31 cellular contexts compared by ENCODE assay signal in the genomic region with DNA sequence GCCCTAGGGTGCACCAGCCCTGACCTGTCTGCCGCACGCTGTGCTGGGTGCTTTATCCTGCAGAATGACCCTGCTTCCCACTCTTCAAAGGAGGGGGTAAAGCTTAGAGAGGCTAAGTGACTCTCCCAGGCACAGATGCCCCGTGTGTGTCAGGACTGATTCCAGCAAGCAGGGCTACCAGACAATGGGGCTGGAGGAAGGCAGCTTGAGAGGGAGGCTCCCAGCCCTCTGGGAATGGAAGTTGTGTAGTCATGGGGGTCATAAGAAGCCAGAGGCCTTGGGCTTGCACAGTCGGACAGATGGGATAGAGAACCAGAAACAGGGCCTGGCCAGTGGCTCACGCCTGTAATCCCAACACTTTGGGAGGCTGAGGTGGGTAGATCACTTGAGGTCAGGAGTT.
"Had no signal": no experiment of that assay in that cellular context is flagged by ENCODE, and none has a peak within 500 bp of the region (broad histone marks: within the 10 kb centered on the region; RNA-seq: fewer than 3 reads in every experiment).

No MANE protein-coding gene starts in this region.

- H3K4me3 Mint-ChIP-seq: activated CD4-positive, alpha-beta memory T cell treated with anti-CD3 and anti-CD28 coated beads for 36 hours; activated CD8-positive, alpha-beta memory T cell treated with anti-CD3 and anti-CD28 coated beads, Interleukin-2, amount 10 ng/mL, durations not matched to agents 7 days and 5 days; activated CD8-positive, alpha-beta T cell treated with anti-CD3 and anti-CD28 coated beads, Interleukin-2, amount 10 ng/mL, durations not matched to agents 7 days and 5 days; activated naive CD4-positive, alpha-beta T cell treated with anti-CD3 and anti-CD28 coated beads for 36 hours; activated naive CD4-positive, alpha-beta T cell treated with anti-CD3 and anti-CD28 coated beads, Interleukin-2, amount 50 U/mL, for 24 hours; activated naive CD8-positive, alpha-beta T cell treated with anti-CD3 and anti-CD28 coated beads for 36 hours; activated naive CD8-positive, alpha-beta T cell treated with anti-CD3 and anti-CD28 coated beads, Interleukin-2, amount 50 U/mL, for 24 hours; activated T-helper 1 cell treated with anti-CD3 and anti-CD28 coated beads, Interleukin-12 subunit alpha, Interleukin-12 subunit beta, Interleukin-2, Interleukin-4 antibody, amounts not matched to agents 30 ng/mL and 10 ng/mL and 1 ng/mL, durations not matched to agents 14 hours and 24 hours and 36 hours; effector memory CD8-positive, alpha-beta T cell; WTC11 had no signal

- H3K36me3 ChIP-seq: adrenal gland, esophagus muscularis mucosa, gastrocnemius medialis had no signal

- H3K27ac Mint-ChIP-seq: activated CD4-positive, alpha-beta memory T cell treated with anti-CD3 and anti-CD28 coated beads for 36 hours; activated CD8-positive, alpha-beta memory T cell treated with anti-CD3 and anti-CD28 coated beads, Interleukin-2, amount 10 ng/mL, durations not matched to agents 7 days and 5 days; activated CD8-positive, alpha-beta T cell treated with anti-CD3 and anti-CD28 coated beads, Interleukin-2, amount 10 ng/mL, durations not matched to agents 7 days and 5 days; activated naive CD4-positive, alpha-beta T cell treated with anti-CD3 and anti-CD28 coated beads for 36 hours; activated naive CD4-positive, alpha-beta T cell treated with anti-CD3 and anti-CD28 coated beads, Interleukin-2, amount 50 U/mL, for 24 hours; activated naive CD8-positive, alpha-beta T cell treated with anti-CD3 and anti-CD28 coated beads for 36 hours; activated naive CD8-positive, alpha-beta T cell treated with anti-CD3 and anti-CD28 coated beads, Interleukin-2, amount 50 U/mL, for 24 hours; activated T-helper 1 cell treated with anti-CD3 and anti-CD28 coated beads, Interleukin-12 subunit alpha, Interleukin-12 subunit beta, Interleukin-2, Interleukin-4 antibody, amounts not matched to agents 30 ng/mL and 10 ng/mL and 1 ng/mL, durations not matched to agents 14 hours and 24 hours and 36 hours; activated T-helper 2 cell treated with anti-CD3 and anti-CD28 coated beads, Interferon-gamma antibody, Interleukin-2, Interleukin-4, amounts not matched to agents 10 μg/mL and 5 μg/mL and 100 μg/mL, durations not matched to agents 14 hours and 24 hours and 36 hours; WTC11 had no signal

- ATAC-seq: activated CD8-positive, alpha-beta memory T cell treated with anti-CD3 and anti-CD28 coated beads, Interleukin-2, amount 10 ng/mL, durations not matched to agents 7 days and 5 days; activated CD8-positive, alpha-beta T cell treated with anti-CD3 and anti-CD28 coated beads, Interleukin-2, amount 10 ng/mL, durations not matched to agents 7 days and 5 days; activated naive CD8-positive, alpha-beta T cell treated with anti-CD3 and anti-CD28 coated beads, Interleukin-2, amount 50 U/mL, for 24 hours; body of pancreas; effector memory CD8-positive, alpha-beta T cell; foreskin keratinocyte; gastrocnemius medialis; WTC11 had no signal

- H3K36me3 Mint-ChIP-seq: activated CD4-positive, alpha-beta memory T cell treated with anti-CD3 and anti-CD28 coated beads for 36 hours; activated CD8-positive, alpha-beta memory T cell treated with anti-CD3 and anti-CD28 coated beads, Interleukin-2, amount 10 ng/mL, durations not matched to agents 7 days and 5 days; activated naive CD4-positive, alpha-beta T cell treated with anti-CD3 and anti-CD28 coated beads, Interleukin-2, amount 50 U/mL, for 24 hours; activated naive CD8-positive, alpha-beta T cell treated with anti-CD3 and anti-CD28 coated beads for 36 hours; WTC11 had no signal

- DNase-seq: activated CD4-positive, alpha-beta memory T cell treated with anti-CD3 and anti-CD28 coated beads for 36 hours; activated CD4-positive, alpha-beta T cell treated with anti-CD3 and anti-CD28 coated beads for 48 hours; activated CD8-positive, alpha-beta memory T cell treated with anti-CD3 and anti-CD28 coated beads, Interleukin-2, amount 10 ng/mL, durations not matched to agents 7 days and 5 days; activated CD8-positive, alpha-beta memory T cell treated with anti-CD3 and anti-CD28 coated beads, Interleukin-2, amount 50 U/mL, for 4 hours; activated CD8-positive, alpha-beta T cell treated with anti-CD3 and anti-CD28 coated beads, Interleukin-2, amount 10 ng/mL, durations not matched to agents 7 days and 5 days; activated effector memory CD4-positive, alpha-beta T cell treated with anti-CD3 and anti-CD28 coated beads, Interleukin-2, amount 50 U/mL, for 16 hours; activated naive CD4-positive, alpha-beta T cell treated with anti-CD3 and anti-CD28 coated beads for 36 hours; activated naive CD8-positive, alpha-beta T cell treated with anti-CD3 and anti-CD28 coated beads for 36 hours; activated naive CD8-positive, alpha-beta T cell treated with anti-CD3 and anti-CD28 coated beads, Interleukin-2, amount 50 U/mL, for 24 hours; activated T-cell treated with anti-CD3 and anti-CD28 coated beads, Interleukin-2, amount 50 U/mL, for 1 hour; activated T-cell treated with anti-CD3 and anti-CD28 coated beads, Interleukin-2, amount 50 U/mL, for 48 hours; adrenal gland; amygdala; aorta; body of pancreas; caudate nucleus; cortex of kidney; dermis blood vessel endothelial cell; effector CD4-positive, alpha-beta T cell; effector memory CD8-positive, alpha-beta T cell; erythroblast; foreskin keratinocyte; gastrocnemius medialis; glutamatergic neuron; T-helper 2 cell had no signal

- H3K27ac ChIP-seq: body of pancreas, esophagus muscularis mucosa, foreskin keratinocyte, gastrocnemius medialis had no signal

- H3K9me3 ChIP-seq: adrenal gland, body of pancreas, esophagus muscularis mucosa, gastrocnemius medialis had no signal

- FAIRE-seq: colon had no signal

- H3K9me3 Mint-ChIP-seq: activated CD4-positive, alpha-beta memory T cell treated with anti-CD3 and anti-CD28 coated beads for 36 hours; activated naive CD4-positive, alpha-beta T cell treated with anti-CD3 and anti-CD28 coated beads for 36 hours; activated naive CD8-positive, alpha-beta T cell treated with anti-CD3 and anti-CD28 coated beads for 36 hours; activated T-helper 1 cell treated with anti-CD3 and anti-CD28 coated beads, Interleukin-12 subunit alpha, Interleukin-12 subunit beta, Interleukin-2, Interleukin-4 antibody, amounts not matched to agents 30 ng/mL and 10 ng/mL and 1 ng/mL, durations not matched to agents 14 hours and 24 hours and 36 hours; activated T-helper 2 cell treated with anti-CD3 and anti-CD28 coated beads, Interferon-gamma antibody, Interleukin-2, Interleukin-4, amounts not matched to agents 10 μg/mL and 5 μg/mL and 100 μg/mL, durations not matched to agents 14 hours and 24 hours and 36 hours; effector memory CD8-positive, alpha-beta T cell; WTC11 had no signal

- H3K4me3 ChIP-seq: adrenal gland, body of pancreas, esophagus muscularis mucosa, gastrocnemius medialis had no signal

- H3K27me3 ChIP-seq: adrenal gland, body of pancreas, foreskin keratinocyte, gastrocnemius medialis had no signal

- H3K4me1 Mint-ChIP-seq: activated CD8-positive, alpha-beta memory T cell treated with anti-CD3 and anti-CD28 coated beads, Interleukin-2, amount 10 ng/mL, durations not matched to agents 7 days and 5 days; activated naive CD4-positive, alpha-beta T cell treated with anti-CD3 and anti-CD28 coated beads, Interleukin-2, amount 50 U/mL, for 24 hours had no signal

- H3K4me1 ChIP-seq: body of pancreas, foreskin keratinocyte, gastrocnemius medialis had no signal
